ENCODE assay signal across 8 cellular contexts in genomic region chr18:21194871-21195771, GRCh38. TPM values are rescaled to one million over a fixed set of nuclear protein-coding genes. Genes with fewer than 3 reads are reported as not detected.
DNase-seq lines count a peak whose midpoint lies in the region; ATAC-seq and TF ChIP-seq lines count a peak whose summit lies in the region.

No MANE protein-coding gene starts in this region.

- H3K23ac ChIP-seq in mesenchymal stem cell (ENCODE audit: low read length in 2 of 2), result no peak overlapping the region

- H3K4me1 Mint-ChIP-seq in Caco-2 (ENCODE audit: low read depth, unreplicated experiment), result peaks cover 13% of the 10 kb centered on the region
- peaks cover 4% of the 10 kb centered on the region for H3K4me1 Mint-ChIP-seq in activated T-cell treated with anti-CD3 and anti-CD28 coated beads, Interleukin-2, amount 50 U/mL, for 72 hours (ENCODE audit: low read depth)

- H2BK120ac ChIP-seq in mesenchymal stem cell (ENCODE audit: low read depth, low read length), result no peak overlapping the region

- H3K27ac ChIP-seq in HEK293 (ENCODE audit: extremely low read depth, low read depth, low read length), result no peak overlapping the region
- no peak overlapping the region for H3K27ac ChIP-seq in mesenchymal stem cell (ENCODE audit: low read length, poor library complexity, severe bottlenecking)

- H2AFZ ChIP-seq in mesenchymal stem cell (ENCODE audit: low read depth, low read length), result no peak overlapping the region

- no peak overlapping the region for H3K4me2 ChIP-seq in mesenchymal stem cell (ENCODE audit: low read length, poor library complexity, severe bottlenecking)

- no peaks in the 10 kb centered on the region for H3K27me3 ChIP-seq in Caco-2 (replicated peaks; ENCODE audit: control insufficient read depth, insufficient read depth, low read length)
- H3K27me3 ChIP-seq in mesenchymal stem cell (ENCODE audit: control insufficient read depth in 1 of 2, insufficient read depth in 1 of 2, low read length in 2 of 2), result peaks cover 0 to 9% of the 10 kb centered on the region in 2 experiments

- no peaks in the 10 kb centered on the region for H3K36me3 ChIP-seq in Caco-2 (ENCODE audit: control insufficient read depth, insufficient read depth, low read length)
- no peaks in the 10 kb centered on the region for H3K36me3 ChIP-seq in HEK293 (ENCODE audit: control insufficient read depth in 2 of 2, insufficient read depth in 1 of 2, low read length in 2 of 2)
- H3K36me3 ChIP-seq in mesenchymal stem cell (ENCODE audit: control insufficient read depth in 1 of 2, insufficient read depth in 2 of 2, low read depth in 1 of 2, low read length in 2 of 2), result no peaks in the 10 kb centered on the region

- WGBS in mesenchymal stem cell, result 17% methylated on average over 2 of the region's 4 CpGs

- H3K4ac ChIP-seq in mesenchymal stem cell (ENCODE audit: low read depth in 1 of 2, low read length in 2 of 2), result no peak overlapping the region

- H3K4me3 Mint-ChIP-seq in Caco-2 (ENCODE audit: unreplicated experiment), result no peak overlapping the region
- no peak overlapping the region for H3K4me3 Mint-ChIP-seq in activated T-cell treated with anti-CD3 and anti-CD28 coated beads, Interleukin-2, amount 50 U/mL, for 72 hours

- no peak for ATAC-seq in activated T-cell treated with anti-CD3 and anti-CD28 coated beads, Interleukin-2, amount 50 U/mL, for 72 hours (replicated peaks in 1 of 2)

- H3K79me1 ChIP-seq in mesenchymal stem cell (replicated peaks; ENCODE audit: low read length, poor library complexity, severe bottlenecking), result no peaks in the 10 kb centered on the region

- no peak overlapping the region for H2BK12ac ChIP-seq in mesenchymal stem cell (ENCODE audit: low read length in 2 of 2)

- POLR2A ChIA-PET in Caco-2 (lab: Charles Lee), result no interaction called here
- POLR2A ChIA-PET in HEK293 (lab: Yijun Ruan, JAX), result no interaction called here

- intact Hi-C loops in Caco-2 (cut with micrococcal nuclease; ENCODE audit: unreplicated experiment), result loop anchor here (1.0 to 10.0 kb wide), 6 partner anchors 50 to 406 kb away; partner anchors contain the start of genes ESCO1 and GREB1L

- no peak overlapping the region for H3K18ac ChIP-seq in mesenchymal stem cell (ENCODE audit: low read depth in 1 of 2, low read length in 2 of 2)

- no peaks in the 10 kb centered on the region for H3K4me1 ChIP-seq in Caco-2
- H3K4me1 ChIP-seq in HEK293 (ENCODE audit: control insufficient read depth, insufficient read depth, low read length), result no peaks in the 10 kb centered on the region
- H3K4me1 ChIP-seq in mesenchymal stem cell (ENCODE audit: control insufficient read depth, insufficient read depth, low read depth, low read length), result no peaks in the 10 kb centered on the region

- H3K14ac ChIP-seq in mesenchymal stem cell (ENCODE audit: low read length in 2 of 2), result no peak overlapping the region

- CTCF ChIA-PET in Caco-2 (lab: Charles Lee) (interaction anchor here (0.6 to 2.1 kb wide), 7 partner anchors 83 to 1017 kb away, joined by 3 to 11 read pairs (median 5); partner anchors contain the start of genes ESCO1 and ROCK1), HEK293 (lab: Yijun Ruan, JAX) (interaction anchor here (0.6 to 9.2 kb wide), 58 partner anchors 8 to 1777 kb away, joined by 3 to 112 read pairs (median 4); partner anchors contain the start of genes ESCO1 and GREB1L)

- peak overlapping the region; percentile 28 for H3K9ac ChIP-seq in mesenchymal stem cell (ENCODE audit: low read length)

- TF ChIP-seq CTCF in Caco-2 (IDR thresholded peaks at IDR 0.05; ENCODE audit: insufficient read depth in 1 of 2, low read depth in 1 of 2, low read length in 1 of 2, severe bottlenecking in 1 of 2, unreplicated experiment in 1 of 2) (peak; percentile 45 to 59), HEK293 (tag by site-specific recombination; IDR thresholded peaks at IDR 0.05) (peak; percentile 55; the same call in 1 of the 2 replicates)

- H4K91ac ChIP-seq in mesenchymal stem cell (ENCODE audit: low read length), result no peak overlapping the region

- H3K9me3 ChIP-seq in Caco-2, result no peaks in the 10 kb centered on the region
- H3K9me3 ChIP-seq in HEK293 (ENCODE audit: control insufficient read depth, insufficient read depth, low read depth, low read length), result no peaks in the 10 kb centered on the region
- no peaks in the 10 kb centered on the region for H3K9me3 ChIP-seq in mesenchymal stem cell (ENCODE audit: control insufficient read depth, low read length)

- no peaks in the 10 kb centered on the region for H3K27me3 Mint-ChIP-seq in Caco-2 (ENCODE audit: insufficient read depth, unreplicated experiment)
- H3K27me3 Mint-ChIP-seq in activated T-cell treated with anti-CD3 and anti-CD28 coated beads, Interleukin-2, amount 50 U/mL, for 72 hours (ENCODE audit: low read depth), result peaks cover 21% of the 10 kb centered on the region

- H3K9me3 Mint-ChIP-seq in Caco-2 (ENCODE audit: unreplicated experiment), result no peaks in the 10 kb centered on the region
- H3K9me3 Mint-ChIP-seq in activated T-cell treated with anti-CD3 and anti-CD28 coated beads, Interleukin-2, amount 50 U/mL, for 72 hours, result no peaks in the 10 kb centered on the region

- H3K4me3 ChIP-seq in Caco-2 (ENCODE audit: low read depth, low read length) (no peak overlapping the region), HEK293 (ENCODE audit: low read depth, low read length) (no peak overlapping the region), mesenchymal stem cell (ENCODE audit: insufficient read depth in 1 of 2, low read depth in 1 of 2, low read length in 2 of 2) (no peak overlapping the region)

- no peak overlapping the region for H3K27ac Mint-ChIP-seq in Caco-2 (ENCODE audit: unreplicated experiment)
- H3K27ac Mint-ChIP-seq in activated T-cell treated with anti-CD3 and anti-CD28 coated beads, Interleukin-2, amount 50 U/mL, for 72 hours, result no peak overlapping the region

- no TSS peak for BruUV-seq in Caco-2 (replicated peaks; lab: Mats Ljungman, UMichigan)

- no peak overlapping the region for H2AK5ac ChIP-seq in mesenchymal stem cell (ENCODE audit: low read length, severe bottlenecking)

- DNase-seq in Caco-2, result no peak
- peak; percentile 80 for DNase-seq in NCI-H69 (lab: John Stamatoyannopoulos, UW)
- peak; percentile 8 for DNase-seq in central memory CD4-positive, alpha-beta T cell
- peak; percentile 60 for DNase-seq in mesenchymal stem cell
- DNase-seq in activated CD4-positive, CD25-positive, alpha-beta regulatory T cell (lab: John Stamatoyannopoulos, UW), result no peak
- DNase-seq in GM19238 (ENCODE audit: insufficient read length, low spot score), result no peak
- no peak for DNase-seq in activated T-cell treated with anti-CD3 and anti-CD28 coated beads, Interleukin-2, amount 50 U/mL, for 72 hours

- no peak overlapping the region for H2BK5ac ChIP-seq in mesenchymal stem cell (ENCODE audit: low read depth, low read length, poor library complexity, severe bottlenecking)

- no peak overlapping the region for H2BK15ac ChIP-seq in mesenchymal stem cell (ENCODE audit: low read depth, poor library complexity, severe bottlenecking)

- H3K36me3 Mint-ChIP-seq in Caco-2 (ENCODE audit: insufficient read depth, unreplicated experiment), result no peaks in the 10 kb centered on the region
- H3K36me3 Mint-ChIP-seq in activated T-cell treated with anti-CD3 and anti-CD28 coated beads, Interleukin-2, amount 50 U/mL, for 72 hours (ENCODE audit: insufficient read depth in 2 of 2), result no peaks in the 10 kb centered on the region

- no peak overlapping the region for H4K8ac ChIP-seq in mesenchymal stem cell (ENCODE audit: low read length)

TF ChIP-seq in HEK293, 187 proteins besides CTCF, POLR2A, EP300 and RAD21:
- TF ChIP-seq ZNF654 (tag by site-specific recombination; IDR thresholded peaks at IDR 0.05; ENCODE audit: low read depth) (peak; percentile 90), ZSCAN4 (tag by site-specific recombination; IDR thresholded peaks at IDR 0.05) (no peak), ZNF660 (tag by site-specific recombination; IDR thresholded peaks at IDR 0.05) (peak; percentile 13; the same call in 1 of the 2 replicates)

RNA-seq across cellular contexts. Expression of gene GREB1L, which starts 46.9 kb away (rescaled TPM):
- total RNA-seq in Caco-2 (2022), result 71.1 and 75.4 TPM in 2 replicates
- 0.26 TPM for polyA plus RNA-seq in mesenchymal stem cell (2013, experiment 1 of 2)
- polyA plus RNA-seq in mesenchymal stem cell (2013, experiment 2 of 2), result 0.16 TPM
- not detected for total RNA-seq in activated T-cell treated with anti-CD3 and anti-CD28 coated beads, Interleukin-2, amount 50 U/mL, for 72 hours

Comparison
In these comparisons a context has a peak if more than half of its experiments do, and no peak if none do; other contexts are left out.
1. DNase-seq: peak in NCI-H69 (single experiment), central memory CD4-positive, alpha-beta T cell (single experiment) and mesenchymal stem cell (single experiment); none in Caco-2 (0 of 2), activated CD4-positive, CD25-positive, alpha-beta regulatory T cell (0 of 4), GM19238 (single experiment) and activated T-cell treated with anti-CD3 and anti-CD28 coated beads, Interleukin-2, amount 50 U/mL, for 72 hours (0 of 2).
2. RNA of gene GREB1L, which starts 46.9 kb away (total RNA-seq): 71.1 to 75.4 TPM in Caco-2; not detected in activated T-cell treated with anti-CD3 and anti-CD28 coated beads, Interleukin-2, amount 50 U/mL, for 72 hours; every median in the first group is over 10 times any median in the second.